ENCODE assay signal across 6 cellular contexts in the genomic region with DNA sequence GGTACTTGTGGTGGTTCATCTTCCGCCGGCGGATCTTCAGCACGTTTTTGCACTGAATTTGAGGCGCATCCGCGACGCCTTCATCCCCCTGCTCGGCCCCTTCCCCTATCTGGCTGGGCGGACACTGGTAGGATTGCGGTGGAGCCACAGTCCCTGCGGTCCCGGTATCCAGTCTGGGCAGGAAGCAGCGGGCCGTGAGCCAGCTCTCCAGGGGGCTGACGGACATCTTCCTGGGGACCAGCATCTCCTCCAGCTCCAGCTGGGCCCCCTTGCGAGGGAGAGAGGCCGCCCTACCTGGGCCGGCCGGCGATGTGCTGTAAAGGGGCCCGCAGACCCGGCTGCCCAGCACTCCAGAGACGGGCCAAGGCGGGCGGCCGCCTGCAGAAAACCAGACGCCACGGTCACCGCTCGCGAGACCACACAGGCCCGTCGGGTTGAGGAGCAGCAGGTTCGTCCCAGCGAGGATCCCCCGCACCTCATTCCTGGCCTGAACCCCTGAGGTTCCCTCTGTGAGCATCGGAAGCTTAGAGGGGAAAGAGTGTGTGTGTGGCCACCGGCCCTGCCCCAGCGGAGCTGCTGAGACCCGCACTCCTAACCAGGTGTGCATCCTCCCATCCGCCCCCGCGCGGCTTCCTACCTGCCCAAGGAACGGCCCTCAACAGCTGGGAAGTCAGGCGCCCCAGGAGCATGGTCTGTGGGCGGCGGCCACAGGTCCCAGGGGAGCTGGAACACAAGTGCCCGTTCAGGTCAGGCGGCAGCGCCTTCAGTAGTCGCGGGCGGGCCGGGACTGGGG. TPM values are rescaled to one million over a fixed set of nuclear protein-coding genes. Genes with fewer than 3 reads are reported as not detected.
A peak's percentile ranks its signal among the peaks of the same experiment; 100 is the strongest.
DNase-seq lines count a peak whose midpoint lies in the region; ATAC-seq and TF ChIP-seq lines count a peak whose summit lies in the region.

No MANE protein-coding gene starts in this region.

- H3K4me2 ChIP-seq in OCI-LY1 (ENCODE audit: low read length) = peak overlapping the region; percentile 85

- DNase-seq in heart right ventricle (peak in 1 of 2 donors; percentile 46), transverse colon (peak; percentile 27), NCI-H2171 (lab: John Stamatoyannopoulos, UW) (no peak), RPMI8226 (no peak)

- H3K9me2 ChIP-seq in OCI-LY1 (ENCODE audit: low read depth, low read length) = no peaks in the 10 kb centered on the region

- no peaks in the 10 kb centered on the region for H3F3A ChIP-seq in OCI-LY1 (ENCODE audit: insufficient read depth, low read length)

- H3K27ac ChIP-seq in OCI-LY1 (ENCODE audit: low read depth, low read length, poor library complexity, severe bottlenecking) (no peak overlapping the region), heart right ventricle (peak overlapping the region; percentile 79 to 99 (median 96)), transverse colon (peak overlapping the region; percentile 92 to 99 (median 96))

- H2AFZ ChIP-seq in OCI-LY1 (ENCODE audit: low read length) = no peak overlapping the region

- H3K4me3 ChIP-seq in OCI-LY1 (ENCODE audit: low read depth, low read length, poor library complexity, severe bottlenecking) (peak overlapping the region; percentile 98), heart right ventricle (peak overlapping the region; percentile 76 to 100 (median 93)), transverse colon (peak overlapping the region; percentile 90 to 99 (median 95))

- H3K4me1 ChIP-seq in OCI-LY1 (ENCODE audit: insufficient read depth, low read length, severe bottlenecking) (peaks cover 39% of the 10 kb centered on the region), heart right ventricle (peaks cover 16 to 45% (median 38%) of the 10 kb centered on the region in 9 donors), transverse colon (peaks cover 26 to 34% (median 30%) of the 10 kb centered on the region in 4 donors)

- H3K36me3 ChIP-seq in OCI-LY1 (ENCODE audit: insufficient read depth, low read length) (peaks cover 14% of the 10 kb centered on the region; the same call in 1 of the 2 replicates), heart right ventricle (peaks cover 0 to 19% (median 0%) of the 10 kb centered on the region in 9 donors), transverse colon (no peaks in the 10 kb centered on the region)

- peak; percentile 2 for ATAC-seq in GM19351 (IDR thresholded peaks at IDR 0.05; ENCODE audit: unreplicated experiment)
- no peak for ATAC-seq in heart right ventricle

- 20 to 22% methylated on average over 52 to 56 of the region's 56 CpGs for WGBS in heart right ventricle, 2 donors
- 30% methylated on average over 38 of the region's 56 CpGs; no CpG with 5 or more reads in 1 of the 2 donors for WGBS in transverse colon (ENCODE audit: low coverage in 1 of 2), 2 donors

- no peak for TF ChIP-seq CTCF in OCI-LY1 (IDR thresholded peaks at IDR 0.05; ENCODE audit: low read length)
- TF ChIP-seq CTCF in heart right ventricle (IDR thresholded peaks at IDR 0.05) = no peak
- TF ChIP-seq CTCF in transverse colon (IDR thresholded peaks at IDR 0.05) = no peak

- H3K79me2 ChIP-seq in OCI-LY1 (ENCODE audit: insufficient read depth, low read length) = peaks cover 10% of the 10 kb centered on the region; the same call in 1 of the 2 replicates

- no peaks in the 10 kb centered on the region for H3K27me3 ChIP-seq in OCI-LY1 (ENCODE audit: insufficient read depth, low read length)
- H3K27me3 ChIP-seq in heart right ventricle = no peaks in the 10 kb centered on the region
- no peaks in the 10 kb centered on the region for H3K27me3 ChIP-seq in transverse colon

- H3K9me3 ChIP-seq in OCI-LY1 (ENCODE audit: low read length) = no peaks in the 10 kb centered on the region
- no peaks in the 10 kb centered on the region for H3K9me3 ChIP-seq in heart right ventricle
- H3K9me3 ChIP-seq in transverse colon = no peaks in the 10 kb centered on the region

- no peak for TF ChIP-seq EP300 in transverse colon (IDR thresholded peaks at IDR 0.05; ENCODE audit: low read depth)

- H3K9ac ChIP-seq in OCI-LY1 (ENCODE audit: low read length) = peak overlapping the region; percentile 100

- no peak for TF ChIP-seq POLR2A in transverse colon (IDR thresholded peaks at IDR 0.05)

- intact Hi-C loops in heart right ventricle (cut with DNase I) (loop anchor here in 1 of 10 donors (10.0 kb wide), 1 partner anchor 131 kb away; no protein-coding TSS in a partner anchor), transverse colon (cut with DNase I; ENCODE audit: low total_unique reads) (loop anchor here (2.0 to 10.0 kb wide), 2 partner anchors 17 to 359 kb away; partner anchors contain the start of gene ISG15)

- in situ Hi-C loops in transverse colon (cut with MboI; ENCODE audit: low pct_ligation_motif_present in 1 of 4, low pct_unique_long_range_greater_than_20kb in 1 of 4, low sequenced_read_pairs in 3 of 4) = no loop called here

- H4K20me1 ChIP-seq in OCI-LY1 (ENCODE audit: insufficient read depth, low read length) = no peaks in the 10 kb centered on the region

RNA-seq across cellular contexts. Expression of gene AURKAIP1, which starts 0.7 kb away (rescaled TPM):
- 100 to 1,000 TPM; 176 to 251 (median 193) TPM for total RNA-seq in heart right ventricle
- polyA plus RNA-seq in heart right ventricle = 100 to 1,000 TPM; 376 to 528 TPM
- total RNA-seq in transverse colon = 100 to 1,000 TPM; 110 to 197 (median 167) TPM

RNA-seq across cellular contexts. Expression of gene MXRA8, which starts 15.9 kb away (rescaled TPM):
- 10 to 100 TPM in 9 of 10 donors, 1 to 10 TPM in 1; 7.2 to 23.3 (median 14.6) TPM for total RNA-seq in heart right ventricle
- 10 to 100 TPM; 28.7 to 35.6 TPM for polyA plus RNA-seq in heart right ventricle
- total RNA-seq in transverse colon = 100 to 1,000 TPM in 1 of 4 donors, 10 to 100 TPM in 3; 31.1 to 145 (median 57.1) TPM

RNA-seq across cellular contexts. Expression of gene CCNL2, which starts 24.9 kb away (rescaled TPM):
- total RNA-seq in heart right ventricle (10 to 100 TPM; 38.5 to 77.5 (median 47.7) TPM), transverse colon (100 to 1,000 TPM; 169 to 657 (median 349) TPM)
- 100 to 1,000 TPM in 1 of 2 donors, 10 to 100 TPM in 1; 57.3 to 243 TPM for polyA plus RNA-seq in heart right ventricle

RNA-seq across cellular contexts. Expression of gene DVL1, which starts 25.0 kb away (rescaled TPM):
- 100 to 1,000 TPM in 3 of 10 donors, 10 to 100 TPM in 7; 64.7 to 153 (median 78.0) TPM for total RNA-seq in heart right ventricle
- polyA plus RNA-seq in heart right ventricle = 100 to 1,000 TPM in 1 of 2 donors, 10 to 100 TPM in 1; 75.4 to 153 TPM
- 100 to 1,000 TPM; 103 to 182 (median 115) TPM for total RNA-seq in transverse colon

RNA-seq across cellular contexts. Expression of gene MRPL20, which starts 32.8 kb away (rescaled TPM):
- 100 to 1,000 TPM; 116 to 162 (median 132) TPM for total RNA-seq in heart right ventricle
- polyA plus RNA-seq in heart right ventricle = 100 to 1,000 TPM; 124 to 224 TPM
- 100 to 1,000 TPM in 1 of 4 donors, 10 to 100 TPM in 3; 40.0 to 183 (median 97.0) TPM for total RNA-seq in transverse colon
